In genomic region chr6:100335999-100336398, GRCh38 we compare ENCODE assay signal across 19 cellular contexts.
"Had no signal": no experiment of that assay in that cellular context is flagged by ENCODE, and none has a peak within 500 bp of the region (broad histone marks: within the 10 kb centered on the region; RNA-seq: fewer than 3 reads in every experiment).

No MANE protein-coding gene starts in this region.

- H3K27me3 Mint-ChIP-seq: activated naive CD4-positive, alpha-beta T cell treated with anti-CD3 and anti-CD28 coated beads, Interleukin-2, amount 50 U/mL, for 24 hours; central memory CD8-positive, alpha-beta T cell; stimulated activated naive CD8-positive, alpha-beta T cell treated with anti-CD3 and anti-CD28 coated beads, Interleukin-15, amount 100 ng/mL, for 72 hours had no signal

- H3K4me3 ChIP-seq: ascending aorta, heart left ventricle, ovary, prostate gland, transverse colon had no signal

- H3K36me3 ChIP-seq: ascending aorta, heart left ventricle, neutrophil, ovary, prostate gland, transverse colon had no signal

- DNase-seq: activated gamma-delta T cell treated with Interleukin-2 at 50 U/mL for 16 hours; activated T-cell treated with anti-CD3 and anti-CD28 coated beads, Interleukin-2, amount 50 U/mL, for 1 hour; heart left ventricle; islet precursor cell; left cardiac atrium; ovary; stimulated activated CD4-positive, alpha-beta T cell treated with anti-CD3 and anti-CD28 coated beads, Interleukin-12 subunit alpha, Interleukin-12 subunit beta, amount 100 ng/mL, for 4 hours; stimulated activated CD4-positive, alpha-beta T cell treated with anti-CD3 and anti-CD28 coated beads, Interleukin-1b, Interleukin-23, amount 100 ng/mL, for 48 hours; stimulated activated naive CD8-positive, alpha-beta T cell treated with anti-CD3 and anti-CD28 coated beads, Interleukin-15, amount 100 ng/mL, for 72 hours; T-helper 9 cell; transverse colon had no signal

- H3K4me1 Mint-ChIP-seq: activated naive CD4-positive, alpha-beta T cell treated with anti-CD3 and anti-CD28 coated beads, Interleukin-2, amount 50 U/mL, for 24 hours; central memory CD8-positive, alpha-beta T cell; memory B cell; stimulated activated effector memory CD8-positive, alpha-beta T cell treated with anti-CD3 and anti-CD28 coated beads, Interleukin-12 subunit alpha, Interleukin-12 subunit beta, amount 100 ng/mL, for 72 hours; stimulated activated naive CD8-positive, alpha-beta T cell treated with anti-CD3 and anti-CD28 coated beads, Interleukin-15, amount 100 ng/mL, for 72 hours had no signal

- H3K4me1 ChIP-seq: ascending aorta, heart left ventricle, prostate gland, transverse colon had no signal

- H3K27ac ChIP-seq: ascending aorta, heart left ventricle, neutrophil, ovary, prostate gland, transverse colon had no signal

- H3K9me3 Mint-ChIP-seq: central memory CD8-positive, alpha-beta T cell; stimulated activated effector memory CD8-positive, alpha-beta T cell treated with anti-CD3 and anti-CD28 coated beads, Interleukin-12 subunit alpha, Interleukin-12 subunit beta, amount 100 ng/mL, for 72 hours had no signal

- ATAC-seq: heart left ventricle; left cardiac atrium; stimulated activated effector memory CD8-positive, alpha-beta T cell treated with anti-CD3 and anti-CD28 coated beads, Interleukin-12 subunit alpha, Interleukin-12 subunit beta, amount 100 ng/mL, for 72 hours; stimulated activated naive CD8-positive, alpha-beta T cell treated with anti-CD3 and anti-CD28 coated beads, Interleukin-15, amount 100 ng/mL, for 72 hours had no signal

- H3K9me3 ChIP-seq: ascending aorta, neutrophil, ovary, prostate gland, transverse colon had no signal

- H3K36me3 Mint-ChIP-seq: activated naive CD4-positive, alpha-beta T cell treated with anti-CD3 and anti-CD28 coated beads, Interleukin-2, amount 50 U/mL, for 24 hours; memory B cell; stimulated activated effector memory CD8-positive, alpha-beta T cell treated with anti-CD3 and anti-CD28 coated beads, Interleukin-12 subunit alpha, Interleukin-12 subunit beta, amount 100 ng/mL, for 72 hours had no signal

- H3K27me3 ChIP-seq: ascending aorta, heart left ventricle, neutrophil, ovary, transverse colon had no signal

- H3K4me3 Mint-ChIP-seq: activated naive CD4-positive, alpha-beta T cell treated with anti-CD3 and anti-CD28 coated beads, Interleukin-2, amount 50 U/mL, for 24 hours; central memory CD8-positive, alpha-beta T cell; memory B cell; nephron; stimulated activated effector memory CD8-positive, alpha-beta T cell treated with anti-CD3 and anti-CD28 coated beads, Interleukin-12 subunit alpha, Interleukin-12 subunit beta, amount 100 ng/mL, for 72 hours; stimulated activated naive CD8-positive, alpha-beta T cell treated with anti-CD3 and anti-CD28 coated beads, Interleukin-15, amount 100 ng/mL, for 72 hours had no signal

- H3K27ac Mint-ChIP-seq: activated naive CD4-positive, alpha-beta T cell treated with anti-CD3 and anti-CD28 coated beads, Interleukin-2, amount 50 U/mL, for 24 hours; memory B cell; stimulated activated effector memory CD8-positive, alpha-beta T cell treated with anti-CD3 and anti-CD28 coated beads, Interleukin-12 subunit alpha, Interleukin-12 subunit beta, amount 100 ng/mL, for 72 hours; stimulated activated naive CD8-positive, alpha-beta T cell treated with anti-CD3 and anti-CD28 coated beads, Interleukin-15, amount 100 ng/mL, for 72 hours had no signal
